In the genomic region with DNA sequence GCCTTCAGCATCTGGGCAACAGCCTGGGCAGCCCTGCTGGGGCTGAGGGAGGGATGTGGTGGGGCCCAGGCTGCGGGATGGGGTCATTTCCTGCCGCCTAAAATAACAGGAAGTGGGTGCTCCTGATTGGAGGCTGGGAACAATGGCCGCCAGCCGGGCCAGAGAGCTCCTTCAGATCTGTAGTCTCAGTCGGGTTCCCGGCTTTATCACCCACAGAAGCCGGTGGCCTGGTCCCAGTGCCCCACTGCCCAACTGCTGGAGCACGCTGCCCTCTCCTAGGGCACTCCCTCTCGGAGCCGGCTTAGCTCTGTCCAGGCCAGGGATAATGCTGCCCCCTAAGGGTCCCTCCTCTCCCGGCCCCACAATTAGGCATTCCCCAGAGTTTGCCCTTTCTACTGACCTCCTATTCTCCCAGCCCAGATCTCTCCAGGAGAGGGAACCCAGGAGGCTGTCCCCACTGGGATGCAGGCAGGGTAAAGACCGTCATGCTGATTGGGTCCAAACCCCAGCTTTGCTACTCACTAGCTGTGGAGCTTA, we compare ENCODE assay signal across 1 cellular context.
A peak's percentile ranks its signal among the peaks of the same experiment; 100 is the strongest.
TF ChIP-seq lines count a peak whose summit lies in the region.

No MANE protein-coding gene starts in this region.

TF ChIP-seq in K562, 482 proteins besides CTCF, POLR2A, EP300 and RAD21 (continued from another document and continues in another):
- TF ChIP-seq, protein P1, sequence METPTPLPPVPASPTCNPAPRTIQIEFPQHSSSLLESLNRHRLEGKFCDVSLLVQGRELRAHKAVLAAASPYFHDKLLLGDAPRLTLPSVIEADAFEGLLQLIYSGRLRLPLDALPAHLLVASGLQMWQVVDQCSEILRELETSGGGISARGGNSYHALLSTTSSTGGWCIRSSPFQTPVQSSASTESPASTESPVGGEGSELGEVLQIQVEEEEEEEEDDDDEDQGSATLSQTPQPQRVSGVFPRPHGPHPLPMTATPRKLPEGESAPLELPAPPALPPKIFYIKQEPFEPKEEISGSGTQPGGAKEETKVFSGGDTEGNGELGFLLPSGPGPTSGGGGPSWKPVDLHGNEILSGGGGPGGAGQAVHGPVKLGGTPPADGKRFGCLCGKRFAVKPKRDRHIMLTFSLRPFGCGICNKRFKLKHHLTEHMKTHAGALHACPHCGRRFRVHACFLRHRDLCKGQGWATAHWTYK (CRISPR knock-in tag; IDR thresholded peaks at IDR 0.05) = peak; percentile 84
- TF ChIP-seq PHF8 (IDR thresholded peaks at IDR 0.05; ENCODE audit: borderline replicate concordance, low read length) (peak; percentile 87), ZNF197 (CRISPR knock-in tag; IDR thresholded peaks at IDR 0.05; ENCODE audit: low read depth) (0 out of 2 replicates have a peak, but pooled peaks have one; percentile 17), KDM2B (CRISPR knock-in tag; IDR thresholded peaks at IDR 0.05) (no peak), KLF13 (tag; IDR thresholded peaks at IDR 0.05; ENCODE audit: borderline replicate concordance, low read depth) (peak; percentile 2; the same call in 1 of the 2 replicates), EGR1 (conservative IDR thresholded peaks at IDR 0.05) (no peak), ETV5 (CRISPR knock-in tag; IDR thresholded peaks at IDR 0.05; ENCODE audit: low read depth) (peak; percentile 81), ZNF134 (CRISPR knock-in tag; conservative IDR thresholded peaks at IDR 0.05) (peak; percentile 66; the same call in 1 of the 2 replicates), ZNF583 (CRISPR knock-in tag; IDR thresholded peaks at IDR 0.05) (peak; percentile 71; the same call in 1 of the 2 replicates), CHD1 (IDR thresholded peaks at IDR 0.05; ENCODE audit: low read length) (no peak), ZNF239 (CRISPR knock-in tag; IDR thresholded peaks at IDR 0.05) (no peak), ESRRA (IDR thresholded peaks at IDR 0.05; ENCODE audit: borderline replicate concordance, low read depth) (peak; percentile 78; the same call in 1 of the 2 replicates), PRMT5 (CRISPR knock-in tag; IDR thresholded peaks at IDR 0.05) (no peak), ZNF282 (CRISPR knock-in tag; IDR thresholded peaks at IDR 0.05) (no peak), ZNF644 (tag; IDR thresholded peaks at IDR 0.05; ENCODE audit: low read depth) (0 out of 2 replicates have a peak, but pooled peaks have one; percentile 25), POLR2AphosphoS2 (IDR thresholded peaks at IDR 0.05; ENCODE audit: low read length) (no peak), EWSR1 (IDR thresholded peaks at IDR 0.05; ENCODE audit: borderline replicate concordance, low read depth, partially characterized antibody) (no peak), LARP7 (IDR thresholded peaks at IDR 0.05) (no peak), ASH1L (IDR thresholded peaks at IDR 0.05; ENCODE audit: borderline replicate concordance, low read depth, partially characterized antibody) (no peak), ZNF408 (CRISPR knock-in tag; IDR thresholded peaks at IDR 0.05; ENCODE audit: low read depth) (no peak), HOXB6 (CRISPR knock-in tag; IDR thresholded peaks at IDR 0.05; ENCODE audit: borderline replicate concordance) (no peak), ZFP30 (CRISPR knock-in tag; IDR thresholded peaks at IDR 0.05; ENCODE audit: borderline replicate concordance) (no peak), ARID1B (IDR thresholded peaks at IDR 0.05) (no peak), TEAD2 (tag; IDR thresholded peaks at IDR 0.05) (no peak), CXXC5 (CRISPR knock-in tag; IDR thresholded peaks at IDR 0.05) (peak; percentile 65), RB1 (IDR thresholded peaks at IDR 0.05; ENCODE audit: low read depth) (peak; percentile 60), TSC22D4 (tag; IDR thresholded peaks at IDR 0.05) (no peak), GATAD2A (IDR thresholded peaks at IDR 0.05) (no peak), NFATC3 (IDR thresholded peaks at IDR 0.05) (no peak), ILF3 (IDR thresholded peaks at IDR 0.05; ENCODE audit: borderline replicate concordance) (no peak), MTF1 (CRISPR knock-in tag; IDR thresholded peaks at IDR 0.05; ENCODE audit: borderline replicate concordance) (no peak), YY1 (IDR thresholded peaks at IDR 0.05; ENCODE audit: borderline replicate concordance in 1 of 3, control insufficient read depth in 1 of 3, extremely low read depth in 1 of 3, insufficient read depth in 3 of 3, insufficient read length in 1 of 3, insufficient replicate concordance in 2 of 3, low read depth in 1 of 3, low read length in 2 of 3) (peak; percentile 75 to 96 (median 92)), BCL6 (CRISPR knock-in tag; IDR thresholded peaks at IDR 0.05) (no peak), FOXP1 (CRISPR knock-in tag; IDR thresholded peaks at IDR 0.05) (no peak), ZNF668 (CRISPR knock-in tag; IDR thresholded peaks at IDR 0.05) (no peak), NR1H2 (CRISPR knock-in tag; IDR thresholded peaks at IDR 0.05) (no peak)
- TF ChIP-seq, protein P2, sequence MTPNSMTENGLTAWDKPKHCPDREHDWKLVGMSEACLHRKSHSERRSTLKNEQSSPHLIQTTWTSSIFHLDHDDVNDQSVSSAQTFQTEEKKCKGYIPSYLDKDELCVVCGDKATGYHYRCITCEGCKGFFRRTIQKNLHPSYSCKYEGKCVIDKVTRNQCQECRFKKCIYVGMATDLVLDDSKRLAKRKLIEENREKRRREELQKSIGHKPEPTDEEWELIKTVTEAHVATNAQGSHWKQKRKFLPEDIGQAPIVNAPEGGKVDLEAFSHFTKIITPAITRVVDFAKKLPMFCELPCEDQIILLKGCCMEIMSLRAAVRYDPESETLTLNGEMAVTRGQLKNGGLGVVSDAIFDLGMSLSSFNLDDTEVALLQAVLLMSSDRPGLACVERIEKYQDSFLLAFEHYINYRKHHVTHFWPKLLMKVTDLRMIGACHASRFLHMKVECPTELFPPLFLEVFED (CRISPR knock-in tag; conservative IDR thresholded peaks at IDR 0.05) = peak; percentile 41; the same call in 1 of the 2 replicates
- TF ChIP-seq, protein P3, sequence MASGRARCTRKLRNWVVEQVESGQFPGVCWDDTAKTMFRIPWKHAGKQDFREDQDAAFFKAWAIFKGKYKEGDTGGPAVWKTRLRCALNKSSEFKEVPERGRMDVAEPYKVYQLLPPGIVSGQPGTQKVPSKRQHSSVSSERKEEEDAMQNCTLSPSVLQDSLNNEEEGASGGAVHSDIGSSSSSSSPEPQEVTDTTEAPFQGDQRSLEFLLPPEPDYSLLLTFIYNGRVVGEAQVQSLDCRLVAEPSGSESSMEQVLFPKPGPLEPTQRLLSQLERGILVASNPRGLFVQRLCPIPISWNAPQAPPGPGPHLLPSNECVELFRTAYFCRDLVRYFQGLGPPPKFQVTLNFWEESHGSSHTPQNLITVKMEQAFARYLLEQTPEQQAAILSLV (tag; IDR thresholded peaks at IDR 0.05) = no peak
- TF ChIP-seq, protein P4, sequence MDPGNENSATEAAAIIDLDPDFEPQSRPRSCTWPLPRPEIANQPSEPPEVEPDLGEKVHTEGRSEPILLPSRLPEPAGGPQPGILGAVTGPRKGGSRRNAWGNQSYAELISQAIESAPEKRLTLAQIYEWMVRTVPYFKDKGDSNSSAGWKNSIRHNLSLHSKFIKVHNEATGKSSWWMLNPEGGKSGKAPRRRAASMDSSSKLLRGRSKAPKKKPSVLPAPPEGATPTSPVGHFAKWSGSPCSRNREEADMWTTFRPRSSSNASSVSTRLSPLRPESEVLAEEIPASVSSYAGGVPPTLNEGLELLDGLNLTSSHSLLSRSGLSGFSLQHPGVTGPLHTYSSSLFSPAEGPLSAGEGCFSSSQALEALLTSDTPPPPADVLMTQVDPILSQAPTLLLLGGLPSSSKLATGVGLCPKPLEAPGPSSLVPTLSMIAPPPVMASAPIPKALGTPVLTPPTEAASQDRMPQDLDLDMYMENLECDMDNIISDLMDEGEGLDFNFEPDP (CRISPR knock-in tag; IDR thresholded peaks at IDR 0.05) = no peak
- TF ChIP-seq, protein P5, sequence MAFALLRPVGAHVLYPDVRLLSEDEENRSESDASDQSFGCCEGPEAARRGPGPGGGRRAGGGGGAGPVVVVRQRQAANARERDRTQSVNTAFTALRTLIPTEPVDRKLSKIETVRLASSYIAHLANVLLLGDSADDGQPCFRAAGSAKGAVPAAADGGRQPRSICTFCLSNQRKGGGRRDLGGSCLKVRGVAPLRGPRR (CRISPR knock-in tag; IDR thresholded peaks at IDR 0.05) = no peak
- TF ChIP-seq, protein P6, sequence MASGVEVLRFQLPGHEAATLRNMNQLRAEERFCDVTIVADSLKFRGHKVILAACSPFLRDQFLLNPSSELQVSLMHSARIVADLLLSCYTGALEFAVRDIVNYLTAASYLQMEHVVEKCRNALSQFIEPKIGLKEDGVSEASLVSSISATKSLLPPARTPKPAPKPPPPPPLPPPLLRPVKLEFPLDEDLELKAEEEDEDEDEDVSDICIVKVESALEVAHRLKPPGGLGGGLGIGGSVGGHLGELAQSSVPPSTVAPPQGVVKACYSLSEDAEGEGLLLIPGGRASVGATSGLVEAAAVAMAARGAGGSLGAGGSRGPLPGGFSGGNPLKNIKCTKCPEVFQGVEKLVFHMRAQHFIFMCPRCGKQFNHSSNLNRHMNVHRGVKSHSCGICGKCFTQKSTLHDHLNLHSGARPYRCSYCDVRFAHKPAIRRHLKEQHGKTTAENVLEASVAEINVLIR (CRISPR knock-in tag; IDR thresholded peaks at IDR 0.05) = 0 out of 2 replicates have a peak, but pooled peaks have one; percentile 39
- TF ChIP-seq, protein P7, sequence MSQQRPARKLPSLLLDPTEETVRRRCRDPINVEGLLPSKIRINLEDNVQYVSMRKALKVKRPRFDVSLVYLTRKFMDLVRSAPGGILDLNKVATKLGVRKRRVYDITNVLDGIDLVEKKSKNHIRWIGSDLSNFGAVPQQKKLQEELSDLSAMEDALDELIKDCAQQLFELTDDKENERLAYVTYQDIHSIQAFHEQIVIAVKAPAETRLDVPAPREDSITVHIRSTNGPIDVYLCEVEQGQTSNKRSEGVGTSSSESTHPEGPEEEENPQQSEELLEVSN (IDR thresholded peaks at IDR 0.05; ENCODE audit: borderline replicate concordance in 1 of 2, extremely low read depth in 1 of 2, insufficient read depth in 1 of 2, insufficient read length in 1 of 2, low read depth in 1 of 2, low read length in 1 of 2, poor library complexity in 1 of 2, severe bottlenecking in 1 of 2) = peak in 1 of 2 experiments; percentile 49
- TF ChIP-seq, protein P8, sequence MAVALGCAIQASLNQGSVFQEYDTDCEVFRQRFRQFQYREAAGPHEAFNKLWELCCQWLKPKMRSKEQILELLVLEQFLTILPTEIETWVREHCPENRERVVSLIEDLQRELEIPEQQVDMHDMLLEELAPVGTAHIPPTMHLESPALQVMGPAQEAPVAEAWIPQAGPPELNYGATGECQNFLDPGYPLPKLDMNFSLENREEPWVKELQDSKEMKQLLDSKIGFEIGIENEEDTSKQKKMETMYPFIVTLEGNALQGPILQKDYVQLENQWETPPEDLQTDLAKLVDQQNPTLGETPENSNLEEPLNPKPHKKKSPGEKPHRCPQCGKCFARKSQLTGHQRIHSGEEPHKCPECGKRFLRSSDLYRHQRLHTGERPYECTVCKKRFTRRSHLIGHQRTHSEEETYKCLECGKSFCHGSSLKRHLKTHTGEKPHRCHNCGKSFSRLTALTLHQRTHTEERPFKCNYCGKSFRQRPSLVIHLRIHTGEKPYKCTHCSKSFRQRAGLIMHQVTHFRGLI (CRISPR knock-in tag; IDR thresholded peaks at IDR 0.05) = no peak
- TF ChIP-seq, protein P9, sequence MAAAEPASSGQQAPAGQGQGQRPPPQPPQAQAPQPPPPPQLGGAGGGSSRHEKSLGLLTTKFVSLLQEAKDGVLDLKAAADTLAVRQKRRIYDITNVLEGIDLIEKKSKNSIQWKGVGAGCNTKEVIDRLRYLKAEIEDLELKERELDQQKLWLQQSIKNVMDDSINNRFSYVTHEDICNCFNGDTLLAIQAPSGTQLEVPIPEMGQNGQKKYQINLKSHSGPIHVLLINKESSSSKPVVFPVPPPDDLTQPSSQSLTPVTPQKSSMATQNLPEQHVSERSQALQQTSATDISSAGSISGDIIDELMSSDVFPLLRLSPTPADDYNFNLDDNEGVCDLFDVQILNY (CRISPR knock-in tag; IDR thresholded peaks at IDR 0.05) = 0 out of 2 replicates have a peak, but pooled peaks have one; percentile 25
- TF ChIP-seq, protein P10, sequence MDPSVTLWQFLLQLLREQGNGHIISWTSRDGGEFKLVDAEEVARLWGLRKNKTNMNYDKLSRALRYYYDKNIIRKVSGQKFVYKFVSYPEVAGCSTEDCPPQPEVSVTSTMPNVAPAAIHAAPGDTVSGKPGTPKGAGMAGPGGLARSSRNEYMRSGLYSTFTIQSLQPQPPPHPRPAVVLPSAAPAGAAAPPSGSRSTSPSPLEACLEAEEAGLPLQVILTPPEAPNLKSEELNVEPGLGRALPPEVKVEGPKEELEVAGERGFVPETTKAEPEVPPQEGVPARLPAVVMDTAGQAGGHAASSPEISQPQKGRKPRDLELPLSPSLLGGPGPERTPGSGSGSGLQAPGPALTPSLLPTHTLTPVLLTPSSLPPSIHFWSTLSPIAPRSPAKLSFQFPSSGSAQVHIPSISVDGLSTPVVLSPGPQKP (CRISPR knock-in tag; IDR thresholded peaks at IDR 0.05) = no peak
- TF ChIP-seq, protein P11, sequence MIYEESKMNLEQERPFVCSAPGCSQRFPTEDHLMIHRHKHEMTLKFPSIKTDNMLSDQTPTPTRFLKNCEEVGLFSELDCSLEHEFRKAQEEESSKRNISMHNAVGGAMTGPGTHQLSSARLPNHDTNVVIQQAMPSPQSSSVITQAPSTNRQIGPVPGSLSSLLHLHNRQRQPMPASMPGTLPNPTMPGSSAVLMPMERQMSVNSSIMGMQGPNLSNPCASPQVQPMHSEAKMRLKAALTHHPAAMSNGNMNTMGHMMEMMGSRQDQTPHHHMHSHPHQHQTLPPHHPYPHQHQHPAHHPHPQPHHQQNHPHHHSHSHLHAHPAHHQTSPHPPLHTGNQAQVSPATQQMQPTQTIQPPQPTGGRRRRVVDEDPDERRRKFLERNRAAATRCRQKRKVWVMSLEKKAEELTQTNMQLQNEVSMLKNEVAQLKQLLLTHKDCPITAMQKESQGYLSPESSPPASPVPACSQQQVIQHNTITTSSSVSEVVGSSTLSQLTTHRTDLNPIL (CRISPR knock-in tag; IDR thresholded peaks at IDR 0.05) = peak; percentile 47; the same call in 1 of the 2 replicates
- TF ChIP-seq, protein P12, sequence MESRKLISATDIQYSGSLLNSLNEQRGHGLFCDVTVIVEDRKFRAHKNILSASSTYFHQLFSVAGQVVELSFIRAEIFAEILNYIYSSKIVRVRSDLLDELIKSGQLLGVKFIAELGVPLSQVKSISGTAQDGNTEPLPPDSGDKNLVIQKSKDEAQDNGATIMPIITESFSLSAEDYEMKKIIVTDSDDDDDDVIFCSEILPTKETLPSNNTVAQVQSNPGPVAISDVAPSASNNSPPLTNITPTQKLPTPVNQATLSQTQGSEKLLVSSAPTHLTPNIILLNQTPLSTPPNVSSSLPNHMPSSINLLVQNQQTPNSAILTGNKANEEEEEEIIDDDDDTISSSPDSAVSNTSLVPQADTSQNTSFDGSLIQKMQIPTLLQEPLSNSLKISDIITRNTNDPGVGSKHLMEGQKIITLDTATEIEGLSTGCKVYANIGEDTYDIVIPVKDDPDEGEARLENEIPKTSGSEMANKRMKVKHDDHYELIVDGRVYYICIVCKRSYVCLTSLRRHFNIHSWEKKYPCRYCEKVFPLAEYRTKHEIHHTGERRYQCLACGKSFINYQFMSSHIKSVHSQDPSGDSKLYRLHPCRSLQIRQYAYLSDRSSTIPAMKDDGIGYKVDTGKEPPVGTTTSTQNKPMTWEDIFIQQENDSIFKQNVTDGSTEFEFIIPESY (CRISPR knock-in tag; IDR thresholded peaks at IDR 0.05) = no peak
- TF ChIP-seq, protein P13, sequence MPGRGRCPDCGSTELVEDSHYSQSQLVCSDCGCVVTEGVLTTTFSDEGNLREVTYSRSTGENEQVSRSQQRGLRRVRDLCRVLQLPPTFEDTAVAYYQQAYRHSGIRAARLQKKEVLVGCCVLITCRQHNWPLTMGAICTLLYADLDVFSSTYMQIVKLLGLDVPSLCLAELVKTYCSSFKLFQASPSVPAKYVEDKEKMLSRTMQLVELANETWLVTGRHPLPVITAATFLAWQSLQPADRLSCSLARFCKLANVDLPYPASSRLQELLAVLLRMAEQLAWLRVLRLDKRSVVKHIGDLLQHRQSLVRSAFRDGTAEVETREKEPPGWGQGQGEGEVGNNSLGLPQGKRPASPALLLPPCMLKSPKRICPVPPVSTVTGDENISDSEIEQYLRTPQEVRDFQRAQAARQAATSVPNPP (IDR thresholded peaks at IDR 0.05; ENCODE audit: borderline replicate concordance, insufficient read depth, insufficient read length) = no peak
